1 cellular context compared by ENCODE assay signal in genomic region chr2:216064014-216064630, GRCh38.
TF ChIP-seq lines count a peak whose summit lies in the region.

No MANE protein-coding gene starts in this region.

TF ChIP-seq in Ishikawa, 13 proteins besides CTCF, POLR2A, EP300 and RAD21 (continued from another document):
- no peak for TF ChIP-seq USF1 (IDR thresholded peaks at IDR 0.05)
- no peak for TF ChIP-seq YY1 (IDR thresholded peaks at IDR 0.05; ENCODE audit: low read depth)
- no peak for TF ChIP-seq TEAD4 (IDR thresholded peaks at IDR 0.05)
- TF ChIP-seq CREB1 (IDR thresholded peaks at IDR 0.05; ENCODE audit: low read depth), result no peak
